22 cellular contexts compared by ENCODE assay signal in the genomic region with DNA sequence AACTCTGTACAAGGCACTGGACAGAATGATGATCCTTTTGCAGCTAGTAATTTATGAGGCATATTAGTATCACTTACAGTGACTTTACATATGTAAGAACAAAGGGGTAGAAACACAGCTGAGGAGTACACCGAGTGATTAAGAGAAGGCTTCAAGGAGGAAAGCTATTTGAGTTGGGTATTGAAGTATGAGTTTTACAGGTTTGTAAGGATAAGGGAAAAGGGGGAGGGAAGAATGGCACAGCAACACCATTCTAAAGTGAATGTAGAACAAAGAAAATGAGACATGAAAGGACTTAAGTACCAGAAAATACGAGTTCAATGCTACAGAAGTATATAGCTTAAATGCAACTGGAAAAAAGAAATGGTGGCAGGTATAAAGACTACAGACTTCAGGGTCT.
"Had no signal": no experiment of that assay in that cellular context is flagged by ENCODE, and none has a peak within 500 bp of the region (broad histone marks: within the 10 kb centered on the region; RNA-seq: fewer than 3 reads in every experiment).

No MANE protein-coding gene starts in this region.

- H3K9me3 Mint-ChIP-seq: activated naive CD4-positive, alpha-beta T cell treated with anti-CD3 and anti-CD28 coated beads, Interleukin-2, amount 50 U/mL, for 24 hours; activated T-cell treated with anti-CD3 and anti-CD28 coated beads, Interleukin-2, amount 50 U/mL, for 24 hours; activated T-helper 1 cell treated with anti-CD3 and anti-CD28 coated beads, Interleukin-12 subunit alpha, Interleukin-12 subunit beta, Interleukin-2, Interleukin-4 antibody, amounts not matched to agents 30 ng/mL and 10 ng/mL and 1 ng/mL, durations not matched to agents 14 hours and 24 hours and 36 hours; T-helper 1 cell treated with Interleukin-12 subunit alpha and Interleukin-12 subunit beta and Interleukin-4 antibody, amounts not matched to agents 30 μg/mL and 1 μg/mL, for 36 hours had no signal

- ATAC-seq: activated CD8-positive, alpha-beta memory T cell treated with anti-CD3 and anti-CD28 coated beads, Interleukin-2, amount 10 ng/mL, durations not matched to agents 7 days and 5 days had no signal

- H3K27me3 ChIP-seq: breast epithelium had no signal

- H3K27me3 Mint-ChIP-seq: activated CD8-positive, alpha-beta memory T cell treated with anti-CD3 and anti-CD28 coated beads, Interleukin-2, amount 10 ng/mL, durations not matched to agents 7 days and 5 days; activated naive CD4-positive, alpha-beta T cell treated with anti-CD3 and anti-CD28 coated beads, Interleukin-2, amount 50 U/mL, for 24 hours; activated T-cell treated with anti-CD3 and anti-CD28 coated beads, Interleukin-2, amount 50 U/mL, for 24 hours had no signal

- H3K4me3 ChIP-seq: breast epithelium had no signal

- H3K27ac Mint-ChIP-seq: activated CD8-positive, alpha-beta memory T cell treated with anti-CD3 and anti-CD28 coated beads, Interleukin-2, amount 10 ng/mL, durations not matched to agents 7 days and 5 days; activated naive CD4-positive, alpha-beta T cell treated with anti-CD3 and anti-CD28 coated beads, Interleukin-2, amount 50 U/mL, for 24 hours; activated T-cell treated with anti-CD3 and anti-CD28 coated beads, Interleukin-2, amount 50 U/mL, for 24 hours; activated T-helper 1 cell treated with anti-CD3 and anti-CD28 coated beads, Interleukin-12 subunit alpha, Interleukin-12 subunit beta, Interleukin-2, Interleukin-4 antibody, amounts not matched to agents 30 ng/mL and 10 ng/mL and 1 ng/mL, durations not matched to agents 14 hours and 24 hours and 36 hours; T-helper 1 cell treated with Interleukin-12 subunit alpha and Interleukin-12 subunit beta and Interleukin-4 antibody, amounts not matched to agents 30 μg/mL and 1 μg/mL, for 36 hours had no signal

- H3K4me3 Mint-ChIP-seq: activated CD8-positive, alpha-beta memory T cell treated with anti-CD3 and anti-CD28 coated beads, Interleukin-2, amount 10 ng/mL, durations not matched to agents 7 days and 5 days; activated naive CD4-positive, alpha-beta T cell treated with anti-CD3 and anti-CD28 coated beads, Interleukin-2, amount 50 U/mL, for 24 hours; activated T-cell treated with anti-CD3 and anti-CD28 coated beads, Interleukin-2, amount 50 U/mL, for 24 hours; activated T-helper 1 cell treated with anti-CD3 and anti-CD28 coated beads, Interleukin-12 subunit alpha, Interleukin-12 subunit beta, Interleukin-2, Interleukin-4 antibody, amounts not matched to agents 30 ng/mL and 10 ng/mL and 1 ng/mL, durations not matched to agents 14 hours and 24 hours and 36 hours; T-helper 1 cell treated with Interleukin-12 subunit alpha and Interleukin-12 subunit beta and Interleukin-4 antibody, amounts not matched to agents 30 μg/mL and 1 μg/mL, for 36 hours had no signal

- H3K27ac ChIP-seq: breast epithelium had no signal

- DNase-seq: activated CD4-positive, alpha-beta T cell treated with anti-CD3 and anti-CD28 coated beads for 48 hours; activated CD4-positive, alpha-beta T cell treated with anti-CD3 and anti-CD28 coated beads, Interleukin-2, amount 50 U/mL, for 4 hours; activated CD4-positive, CD25-positive, alpha-beta regulatory T cell treated with anti-CD3 and anti-CD28 coated beads, Interleukin-2, amount 50 U/mL, for 72 hours; activated CD8-positive, alpha-beta memory T cell treated with anti-CD3 and anti-CD28 coated beads, Interleukin-2, amount 10 ng/mL, durations not matched to agents 7 days and 5 days; activated effector memory CD4-positive, alpha-beta T cell treated with Interleukin-2 at 50 U/mL for 16 hours; activated naive CD4-positive, alpha-beta T cell; activated T-cell treated with anti-CD3 and anti-CD28 coated beads, Interleukin-2, amount 50 U/mL, for 24 hours; aorta; central memory CD4-positive, alpha-beta T cell; Karpas-422; NCI-H1048; NCI-H1417; NCI-H1930; NCI-H2171; NCI-H2227 treated with DMSO at 0.1 percent for 48 hours; NCI-H526 treated with DMSO at 0.1 percent for 48 hours; NCI-H82; SHP77 treated with DMSO at 0.1 percent for 48 hours had no signal

- H3K4me1 ChIP-seq: breast epithelium had no signal
